In the genomic region with DNA sequence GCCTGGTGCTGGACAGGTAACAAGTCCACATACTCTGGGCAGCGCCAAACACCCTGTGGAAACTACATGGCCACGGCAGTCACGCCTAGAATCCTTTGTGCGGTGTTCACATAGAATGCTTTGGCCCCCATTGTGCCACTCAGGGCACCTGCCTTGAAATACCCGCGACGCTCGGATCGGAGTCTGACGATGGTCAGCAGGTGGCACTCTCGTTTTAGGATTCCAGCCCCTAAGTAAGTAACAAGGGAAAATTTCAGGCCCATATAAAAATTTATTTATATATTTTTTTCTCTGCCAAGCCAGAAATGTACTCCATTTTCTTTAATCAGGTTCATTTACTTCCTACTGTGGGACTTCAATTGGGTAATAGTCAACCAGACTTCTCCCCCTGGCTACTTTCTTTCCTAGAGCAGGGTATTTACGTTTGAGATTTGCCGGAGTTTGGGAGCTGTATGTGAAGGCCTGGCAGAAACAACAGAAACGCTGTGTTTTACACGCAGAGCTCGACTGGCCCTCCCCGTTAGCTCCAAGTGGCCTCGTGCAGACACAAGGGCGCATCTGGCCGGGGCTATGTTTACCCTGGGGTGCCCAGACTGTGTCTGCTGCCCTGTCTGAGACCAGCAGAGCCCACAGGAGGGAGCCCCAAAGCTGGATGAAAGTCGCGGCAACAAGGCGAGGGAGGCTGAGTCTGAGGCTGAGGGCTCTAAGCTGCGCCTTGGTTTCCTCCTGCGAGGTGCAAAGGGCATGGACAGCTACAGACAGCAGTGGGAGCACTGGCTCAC, we compare ENCODE assay signal across 1 cellular context.
TF ChIP-seq lines count a peak whose summit lies in the region.

No MANE protein-coding gene starts in this region.

TF ChIP-seq in WTC11, 78 proteins besides CTCF, POLR2A, EP300 and RAD21 (continued from another document):
- TF ChIP-seq, protein P1, sequence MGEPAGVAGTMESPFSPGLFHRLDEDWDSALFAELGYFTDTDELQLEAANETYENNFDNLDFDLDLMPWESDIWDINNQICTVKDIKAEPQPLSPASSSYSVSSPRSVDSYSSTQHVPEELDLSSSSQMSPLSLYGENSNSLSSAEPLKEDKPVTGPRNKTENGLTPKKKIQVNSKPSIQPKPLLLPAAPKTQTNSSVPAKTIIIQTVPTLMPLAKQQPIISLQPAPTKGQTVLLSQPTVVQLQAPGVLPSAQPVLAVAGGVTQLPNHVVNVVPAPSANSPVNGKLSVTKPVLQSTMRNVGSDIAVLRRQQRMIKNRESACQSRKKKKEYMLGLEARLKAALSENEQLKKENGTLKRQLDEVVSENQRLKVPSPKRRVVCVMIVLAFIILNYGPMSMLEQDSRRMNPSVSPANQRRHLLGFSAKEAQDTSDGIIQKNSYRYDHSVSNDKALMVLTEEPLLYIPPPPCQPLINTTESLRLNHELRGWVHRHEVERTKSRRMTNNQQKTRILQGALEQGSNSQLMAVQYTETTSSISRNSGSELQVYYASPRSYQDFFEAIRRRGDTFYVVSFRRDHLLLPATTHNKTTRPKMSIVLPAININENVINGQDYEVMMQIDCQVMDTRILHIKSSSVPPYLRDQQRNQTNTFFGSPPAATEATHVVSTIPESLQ (CRISPR knock-in tag; IDR thresholded peaks at IDR 0.05): no peak
- no peak for TF ChIP-seq ESRRA (CRISPR knock-in tag; IDR thresholded peaks at IDR 0.05; ENCODE audit: borderline replicate concordance)
- no peak for TF ChIP-seq CBFB (CRISPR knock-in tag; IDR thresholded peaks at IDR 0.05; ENCODE audit: low read depth)
- TF ChIP-seq TEAD4 (CRISPR knock-in tag; IDR thresholded peaks at IDR 0.05): no peak
- TF ChIP-seq GTF2I (CRISPR knock-in tag; conservative IDR thresholded peaks at IDR 0.05): no peak
- TF ChIP-seq FOXK1 (CRISPR knock-in tag; IDR thresholded peaks at IDR 0.05): no peak
- TF ChIP-seq, protein P2, sequence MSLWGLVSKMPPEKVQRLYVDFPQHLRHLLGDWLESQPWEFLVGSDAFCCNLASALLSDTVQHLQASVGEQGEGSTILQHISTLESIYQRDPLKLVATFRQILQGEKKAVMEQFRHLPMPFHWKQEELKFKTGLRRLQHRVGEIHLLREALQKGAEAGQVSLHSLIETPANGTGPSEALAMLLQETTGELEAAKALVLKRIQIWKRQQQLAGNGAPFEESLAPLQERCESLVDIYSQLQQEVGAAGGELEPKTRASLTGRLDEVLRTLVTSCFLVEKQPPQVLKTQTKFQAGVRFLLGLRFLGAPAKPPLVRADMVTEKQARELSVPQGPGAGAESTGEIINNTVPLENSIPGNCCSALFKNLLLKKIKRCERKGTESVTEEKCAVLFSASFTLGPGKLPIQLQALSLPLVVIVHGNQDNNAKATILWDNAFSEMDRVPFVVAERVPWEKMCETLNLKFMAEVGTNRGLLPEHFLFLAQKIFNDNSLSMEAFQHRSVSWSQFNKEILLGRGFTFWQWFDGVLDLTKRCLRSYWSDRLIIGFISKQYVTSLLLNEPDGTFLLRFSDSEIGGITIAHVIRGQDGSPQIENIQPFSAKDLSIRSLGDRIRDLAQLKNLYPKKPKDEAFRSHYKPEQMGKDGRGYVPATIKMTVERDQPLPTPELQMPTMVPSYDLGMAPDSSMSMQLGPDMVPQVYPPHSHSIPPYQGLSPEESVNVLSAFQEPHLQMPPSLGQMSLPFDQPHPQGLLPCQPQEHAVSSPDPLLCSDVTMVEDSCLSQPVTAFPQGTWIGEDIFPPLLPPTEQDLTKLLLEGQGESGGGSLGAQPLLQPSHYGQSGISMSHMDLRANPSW (CRISPR knock-in tag; conservative IDR thresholded peaks at IDR 0.05; ENCODE audit: low read depth): no peak
- TF ChIP-seq, protein P3, sequence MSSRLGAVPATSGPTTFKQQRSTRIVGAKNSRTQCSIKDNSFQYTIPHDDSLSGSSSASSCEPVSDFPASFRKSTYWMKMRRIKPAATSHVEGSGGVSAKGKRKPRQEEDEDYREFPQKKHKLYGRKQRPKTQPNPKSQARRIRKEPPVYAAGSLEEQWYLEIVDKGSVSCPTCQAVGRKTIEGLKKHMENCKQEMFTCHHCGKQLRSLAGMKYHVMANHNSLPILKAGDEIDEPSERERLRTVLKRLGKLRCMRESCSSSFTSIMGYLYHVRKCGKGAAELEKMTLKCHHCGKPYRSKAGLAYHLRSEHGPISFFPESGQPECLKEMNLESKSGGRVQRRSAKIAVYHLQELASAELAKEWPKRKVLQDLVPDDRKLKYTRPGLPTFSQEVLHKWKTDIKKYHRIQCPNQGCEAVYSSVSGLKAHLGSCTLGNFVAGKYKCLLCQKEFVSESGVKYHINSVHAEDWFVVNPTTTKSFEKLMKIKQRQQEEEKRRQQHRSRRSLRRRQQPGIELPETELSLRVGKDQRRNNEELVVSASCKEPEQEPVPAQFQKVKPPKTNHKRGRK (CRISPR knock-in tag; IDR thresholded peaks at IDR 0.05; ENCODE audit: borderline replicate concordance): no peak
- TF ChIP-seq, protein P4, sequence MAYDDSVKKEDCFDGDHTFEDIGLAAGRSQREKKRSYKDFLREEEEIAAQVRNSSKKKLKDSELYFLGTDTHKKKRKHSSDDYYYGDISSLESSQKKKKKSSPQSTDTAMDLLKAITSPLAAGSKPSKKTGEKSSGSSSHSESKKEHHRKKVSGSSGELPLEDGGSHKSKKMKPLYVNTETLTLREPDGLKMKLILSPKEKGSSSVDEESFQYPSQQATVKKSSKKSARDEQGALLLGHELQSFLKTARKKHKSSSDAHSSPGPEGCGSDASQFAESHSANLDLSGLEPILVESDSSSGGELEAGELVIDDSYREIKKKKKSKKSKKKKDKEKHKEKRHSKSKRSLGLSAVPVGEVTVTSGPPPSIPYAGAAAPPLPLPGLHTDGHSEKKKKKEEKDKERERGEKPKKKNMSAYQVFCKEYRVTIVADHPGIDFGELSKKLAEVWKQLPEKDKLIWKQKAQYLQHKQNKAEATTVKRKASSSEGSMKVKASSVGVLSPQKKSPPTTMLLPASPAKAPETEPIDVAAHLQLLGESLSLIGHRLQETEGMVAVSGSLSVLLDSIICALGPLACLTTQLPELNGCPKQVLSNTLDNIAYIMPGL (CRISPR knock-in tag; IDR thresholded peaks at IDR 0.05): 0 out of 2 replicates have a peak, but pooled peaks have one; percentile 42
- no peak for TF ChIP-seq ZNF416 (CRISPR knock-in tag; IDR thresholded peaks at IDR 0.05)
- TF ChIP-seq GRHL2 (CRISPR knock-in tag; IDR thresholded peaks at IDR 0.05; ENCODE audit: insufficient replicate concordance, severe bottlenecking): no peak
- TF ChIP-seq, protein P5, sequence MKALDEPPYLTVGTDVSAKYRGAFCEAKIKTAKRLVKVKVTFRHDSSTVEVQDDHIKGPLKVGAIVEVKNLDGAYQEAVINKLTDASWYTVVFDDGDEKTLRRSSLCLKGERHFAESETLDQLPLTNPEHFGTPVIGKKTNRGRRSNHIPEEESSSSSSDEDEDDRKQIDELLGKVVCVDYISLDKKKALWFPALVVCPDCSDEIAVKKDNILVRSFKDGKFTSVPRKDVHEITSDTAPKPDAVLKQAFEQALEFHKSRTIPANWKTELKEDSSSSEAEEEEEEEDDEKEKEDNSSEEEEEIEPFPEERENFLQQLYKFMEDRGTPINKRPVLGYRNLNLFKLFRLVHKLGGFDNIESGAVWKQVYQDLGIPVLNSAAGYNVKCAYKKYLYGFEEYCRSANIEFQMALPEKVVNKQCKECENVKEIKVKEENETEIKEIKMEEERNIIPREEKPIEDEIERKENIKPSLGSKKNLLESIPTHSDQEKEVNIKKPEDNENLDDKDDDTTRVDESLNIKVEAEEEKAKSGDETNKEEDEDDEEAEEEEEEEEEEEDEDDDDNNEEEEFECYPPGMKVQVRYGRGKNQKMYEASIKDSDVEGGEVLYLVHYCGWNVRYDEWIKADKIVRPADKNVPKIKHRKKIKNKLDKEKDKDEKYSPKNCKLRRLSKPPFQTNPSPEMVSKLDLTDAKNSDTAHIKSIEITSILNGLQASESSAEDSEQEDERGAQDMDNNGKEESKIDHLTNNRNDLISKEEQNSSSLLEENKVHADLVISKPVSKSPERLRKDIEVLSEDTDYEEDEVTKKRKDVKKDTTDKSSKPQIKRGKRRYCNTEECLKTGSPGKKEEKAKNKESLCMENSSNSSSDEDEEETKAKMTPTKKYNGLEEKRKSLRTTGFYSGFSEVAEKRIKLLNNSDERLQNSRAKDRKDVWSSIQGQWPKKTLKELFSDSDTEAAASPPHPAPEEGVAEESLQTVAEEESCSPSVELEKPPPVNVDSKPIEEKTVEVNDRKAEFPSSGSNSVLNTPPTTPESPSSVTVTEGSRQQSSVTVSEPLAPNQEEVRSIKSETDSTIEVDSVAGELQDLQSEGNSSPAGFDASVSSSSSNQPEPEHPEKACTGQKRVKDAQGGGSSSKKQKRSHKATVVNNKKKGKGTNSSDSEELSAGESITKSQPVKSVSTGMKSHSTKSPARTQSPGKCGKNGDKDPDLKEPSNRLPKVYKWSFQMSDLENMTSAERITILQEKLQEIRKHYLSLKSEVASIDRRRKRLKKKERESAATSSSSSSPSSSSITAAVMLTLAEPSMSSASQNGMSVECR (CRISPR knock-in tag; IDR thresholded peaks at IDR 0.05; ENCODE audit: borderline replicate concordance): no peak
- TF ChIP-seq, protein P6, sequence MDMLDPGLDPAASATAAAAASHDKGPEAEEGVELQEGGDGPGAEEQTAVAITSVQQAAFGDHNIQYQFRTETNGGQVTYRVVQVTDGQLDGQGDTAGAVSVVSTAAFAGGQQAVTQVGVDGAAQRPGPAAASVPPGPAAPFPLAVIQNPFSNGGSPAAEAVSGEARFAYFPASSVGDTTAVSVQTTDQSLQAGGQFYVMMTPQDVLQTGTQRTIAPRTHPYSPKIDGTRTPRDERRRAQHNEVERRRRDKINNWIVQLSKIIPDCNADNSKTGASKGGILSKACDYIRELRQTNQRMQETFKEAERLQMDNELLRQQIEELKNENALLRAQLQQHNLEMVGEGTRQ (CRISPR knock-in tag; IDR thresholded peaks at IDR 0.05): no peak
